ENCODE assay signal across 18 cellular contexts in the genomic region with DNA sequence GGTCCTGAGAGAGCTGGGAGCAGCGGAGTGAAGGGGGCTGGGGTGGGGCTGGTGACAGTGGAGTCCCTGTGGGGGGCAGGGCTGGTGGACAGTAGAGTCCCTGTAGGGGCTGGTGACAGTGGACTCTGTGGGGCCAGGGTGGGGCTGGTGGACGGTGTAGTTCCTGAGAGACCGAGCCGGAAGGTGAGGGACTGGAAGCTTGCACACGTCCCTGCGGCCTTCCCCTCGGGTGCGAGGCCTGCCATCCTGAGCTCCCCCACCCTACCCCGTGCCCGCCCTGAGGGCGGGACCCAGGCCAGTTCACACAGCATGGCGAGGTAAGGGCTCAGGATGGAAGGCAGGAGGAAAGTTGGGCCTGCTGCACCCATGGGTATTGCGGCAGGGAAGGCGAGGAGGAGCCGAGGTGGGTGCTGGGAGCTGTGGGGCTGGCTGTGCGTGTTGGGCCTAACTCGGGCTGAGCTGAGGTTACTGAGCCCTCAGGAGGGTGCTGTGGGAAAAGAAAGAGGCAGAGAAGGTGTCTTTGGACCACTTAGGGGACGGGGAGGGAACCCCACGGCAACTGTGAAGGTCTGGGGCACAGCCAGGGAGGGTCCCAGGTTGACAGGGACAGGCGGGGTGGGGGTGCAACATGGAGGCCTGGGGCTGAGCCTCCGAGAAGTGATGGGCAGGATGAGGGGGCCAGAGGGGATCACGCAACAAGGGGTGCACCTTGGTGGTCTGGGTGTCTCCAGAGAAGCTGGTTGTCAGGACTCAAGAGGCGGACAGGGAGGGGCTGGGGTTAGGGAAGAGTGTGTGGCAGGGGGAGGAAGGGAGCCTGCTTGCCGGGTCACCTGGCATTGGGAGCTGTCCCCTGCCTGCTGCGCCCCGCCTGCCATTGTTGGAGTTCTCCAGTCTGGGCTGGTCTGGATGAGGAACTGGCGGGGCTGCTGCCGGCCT.
DNase-seq lines count a peak whose midpoint lies in the region; ATAC-seq and TF ChIP-seq lines count a peak whose summit lies in the region.
"Had no signal": no experiment of that assay in that cellular context is flagged by ENCODE, and none has a peak within 500 bp of the region (broad histone marks: within the 10 kb centered on the region; RNA-seq: fewer than 3 reads in every experiment).

No MANE protein-coding gene starts in this region.

- no peaks in the 10 kb centered on the region for H3K79me2 ChIP-seq in osteoblast (ENCODE audit: insufficient read depth, low read length)
- H3K79me2 ChIP-seq in PC-3 (ENCODE audit: low read length): no peaks in the 10 kb centered on the region

- POLR2A ChIA-PET in PC-3 (lab: Charles Lee; ENCODE audit: unreplicated experiment): no interaction called here

- H3K27me3 ChIP-seq in BE2C (peaks cover 11% of the 10 kb centered on the region), NT2/D1 (ENCODE audit: insufficient read depth, insufficient read length) (peaks cover 7% of the 10 kb centered on the region), osteoblast (ENCODE audit: insufficient read depth, low read length) (peaks cover 9% of the 10 kb centered on the region), MG63 (peaks cover 17% of the 10 kb centered on the region), PC-3 (ENCODE audit: low read length) (no peaks in the 10 kb centered on the region)

- H3K9me3 ChIP-seq in BE2C (no peaks in the 10 kb centered on the region), NT2/D1 (ENCODE audit: insufficient read depth, low read length) (no peaks in the 10 kb centered on the region), osteoblast (ENCODE audit: low read depth, low read length) (no peaks in the 10 kb centered on the region), MG63 (no peaks in the 10 kb centered on the region), PC-3 (ENCODE audit: low read length) (no peaks in the 10 kb centered on the region)

- H4K20me1 ChIP-seq in osteoblast (ENCODE audit: insufficient read depth, low read length) (no peaks in the 10 kb centered on the region), PC-3 (ENCODE audit: low read length) (no peaks in the 10 kb centered on the region)

- no peaks in the 10 kb centered on the region for H3F3A ChIP-seq in PC-3 (ENCODE audit: low read length, unreplicated experiment)

- intact Hi-C loops in left ventricle myocardium superior (cut with micrococcal nuclease) (no loop called here), PC-3 (cut with micrococcal nuclease) (no loop called here)

- DNase-seq in BE2C: peak; percentile 7
- DNase-seq in NT2/D1 (ENCODE audit: low read depth, low spot score): no peak
- peak; percentile 16 for DNase-seq in left ventricle myocardium superior
- DNase-seq in osteoblast (ENCODE audit: insufficient read length, low spot score, missing footprints): peak; percentile 76
- DNase-seq in MG63: no peak
- no peak for DNase-seq in PC-3
- DNase-seq in nucleus accumbens (lab: John Stamatoyannopoulos, UW): no peak
- DNase-seq in activated T-cell treated with anti-CD3 and anti-CD28 coated beads for 4 hours: no peak
- DNase-seq: AML-193; CD8-positive, alpha-beta memory T cell; DMS 273 treated with DMSO at 0.1 percent for 48 hours; NCI-H1436 treated with DMSO at 0.1 percent for 48 hours; NCI-H2081; NCI-H2227 treated with DMSO at 0.1 percent for 48 hours; NCI-H526 treated with DMSO at 0.1 percent for 48 hours; SHP77 treated with DMSO at 0.1 percent for 48 hours had no signal

- no peak for TF ChIP-seq CTCF in BE2C (IDR thresholded peaks at IDR 0.05; ENCODE audit: low read depth, low read length)
- no peak for TF ChIP-seq CTCF in osteoblast (IDR thresholded peaks at IDR 0.05; ENCODE audit: extremely low read depth, low read depth, low read length)
- TF ChIP-seq CTCF in PC-3 (conservative IDR thresholded peaks at IDR 0.05; ENCODE audit: low read depth, low read length): no peak

- ATAC-seq in left ventricle myocardium superior (no peak), PC-3 (no peak)
- ATAC-seq: GM23338, K562 had no signal

- H3K27ac ChIP-seq in osteoblast (ENCODE audit: low read depth, low read length) (no peak overlapping the region), PC-3 (ENCODE audit: low read length) (no peak overlapping the region)

- H3K36me3 ChIP-seq in BE2C (no peaks in the 10 kb centered on the region), NT2/D1 (ENCODE audit: insufficient read depth, insufficient read length, low read length) (peaks cover 6% of the 10 kb centered on the region), osteoblast (ENCODE audit: insufficient read depth, low read length) (no peaks in the 10 kb centered on the region), MG63 (no peaks in the 10 kb centered on the region), PC-3 (ENCODE audit: low read depth, low read length) (peaks cover 4% of the 10 kb centered on the region; the same call in 1 of the 2 replicates)

- CTCF ChIA-PET in PC-3 (lab: Charles Lee): no interaction called here

- peak overlapping the region; percentile 21 for H3K9ac ChIP-seq in NT2/D1 (ENCODE audit: insufficient read length, low read depth)
- H3K9ac ChIP-seq in PC-3 (ENCODE audit: low read length): no peak overlapping the region

- no peak overlapping the region for H2AFZ ChIP-seq in osteoblast (ENCODE audit: low read length)
- no peak overlapping the region for H2AFZ ChIP-seq in PC-3 (ENCODE audit: low read length)
- H2AFZ ChIP-seq: GM23338 had no signal

- BruUV-seq in PC-3 (replicated peaks; lab: Mats Ljungman, UMichigan): no TSS peak

- no peaks in the 10 kb centered on the region for H3K9me2 ChIP-seq in PC-3 (replicated peaks; ENCODE audit: low read length)

- H3K4me3 ChIP-seq in BE2C (ENCODE audit: low read depth, low read length): no peak overlapping the region
- no peak overlapping the region for H3K4me3 ChIP-seq in NT2/D1 (ENCODE audit: insufficient read length, low read depth)
- no peak overlapping the region for H3K4me3 ChIP-seq in osteoblast (ENCODE audit: insufficient read depth, low read length)
- H3K4me3 ChIP-seq in MG63: no peak overlapping the region
- no peak overlapping the region for H3K4me3 ChIP-seq in PC-3 (ENCODE audit: low read length)
- H3K4me3 ChIP-seq: GM23338, K562 had no signal

- H3K4me1 ChIP-seq in BE2C (no peaks in the 10 kb centered on the region), NT2/D1 (ENCODE audit: insufficient read depth, insufficient read length) (peaks cover 12% of the 10 kb centered on the region), osteoblast (ENCODE audit: insufficient read depth, low read length) (no peaks in the 10 kb centered on the region), PC-3 (ENCODE audit: insufficient read depth, low read length) (no peaks in the 10 kb centered on the region)

- H3K4me2 ChIP-seq in osteoblast (ENCODE audit: insufficient read depth, low read length) (no peak overlapping the region), PC-3 (ENCODE audit: low read length) (no peak overlapping the region)
- H3K4me2 ChIP-seq: GM23338 had no signal

Comparison
In these comparisons a context has a peak if more than half of its experiments do, and no peak if none do; other contexts are left out.
1. DNase-seq: peak in BE2C (single experiment), left ventricle myocardium superior (single experiment) and osteoblast (single experiment); none in NT2/D1 (single experiment), MG63 (single experiment), PC-3 (single experiment), nucleus accumbens (0 of 56) and activated T-cell treated with anti-CD3 and anti-CD28 coated beads for 4 hours (single experiment).